8 cellular contexts compared by ENCODE assay signal in genomic region chr10:43574906-43575305, GRCh38. TPM values are rescaled to one million over a fixed set of nuclear protein-coding genes. Genes with fewer than 3 reads are reported as not detected.
DNase-seq lines count a peak whose midpoint lies in the region; ATAC-seq and TF ChIP-seq lines count a peak whose summit lies in the region.

No MANE protein-coding gene starts in this region.

- H4K20me1 ChIP-seq in neural cell (ENCODE audit: insufficient read depth): no peaks in the 10 kb centered on the region

- ATAC-seq in HG03460 (IDR thresholded peaks at IDR 0.05; ENCODE audit: unreplicated experiment) (no peak), left colon (no peak)

- POLR2A ChIA-PET in AG04450 (lab: Yijun Ruan, JAX): no interaction called here

- no peaks in the 10 kb centered on the region for H3K79me2 ChIP-seq in neural cell (replicated peaks; ENCODE audit: insufficient read depth, low read length)

- H3K9me2 ChIP-seq in neural cell (ENCODE audit: insufficient read depth, low read length): no peaks in the 10 kb centered on the region

- H3K4me1 ChIP-seq in HUES6 (ENCODE audit: control insufficient read depth, insufficient read depth, low read length) (peaks cover 4% of the 10 kb centered on the region; the same call in 1 of the 2 replicates), colonic mucosa (no peaks in the 10 kb centered on the region)

- H3K9ac ChIP-seq in HUES6 (ENCODE audit: low read length) (no peak overlapping the region), colonic mucosa (ENCODE audit: low read depth in 2 of 2, low read length in 2 of 2) (no peak overlapping the region), neural cell (ENCODE audit: low read length) (peak overlapping the region; percentile 40)

- CTCF ChIA-PET in AG04450 (lab: Charles Lee): interaction anchor here (0.8 kb wide), 1 partner anchor 1433 kb away, joined by 3 read pairs; no protein-coding TSS in a partner anchor

- intact Hi-C loops in colonic mucosa (cut with DNase I) (no loop called here), left colon (cut with DNase I, micrococcal nuclease) (no loop called here)

- H3K27me3 ChIP-seq in AG04450 (ENCODE audit: control insufficient read depth, insufficient read depth, low read length): no peaks in the 10 kb centered on the region
- H3K27me3 ChIP-seq in HUES6 (ENCODE audit: control insufficient read depth, insufficient read depth, low read length): peaks cover 25% of the 10 kb centered on the region
- no peaks in the 10 kb centered on the region for H3K27me3 ChIP-seq in colonic mucosa
- H3K27me3 ChIP-seq in neural cell (ENCODE audit: insufficient read depth, low read depth, low read length): no peaks in the 10 kb centered on the region

- H3K4me3 ChIP-seq in AG04450 (ENCODE audit: low read depth, low read length) (peak overlapping the region; percentile 68), HUES6 (ENCODE audit: low read depth, low read length) (peak overlapping the region; percentile 72), colonic mucosa (peak overlapping the region; percentile 73), neural cell (ENCODE audit: low read length) (peak overlapping the region; percentile 68)

- no peaks in the 10 kb centered on the region; the same call in 1 of the 2 replicates for H3K9me3 ChIP-seq in AG04450 (ENCODE audit: control insufficient read depth, insufficient read depth, low read length)
- peaks cover 17% of the 10 kb centered on the region for H3K9me3 ChIP-seq in HUES6 (ENCODE audit: control insufficient read depth, insufficient read depth, low read depth, low read length)
- no peaks in the 10 kb centered on the region for H3K9me3 ChIP-seq in colonic mucosa
- peaks cover 2% of the 10 kb centered on the region for H3K9me3 ChIP-seq in neural cell (ENCODE audit: low read length)

- H3K4me2 ChIP-seq in neural cell (ENCODE audit: low read length): no peak overlapping the region

- no peak for TF ChIP-seq EP300 in neural cell (conservative IDR thresholded peaks at IDR 0.05; ENCODE audit: poor library complexity, severe bottlenecking)

- no peak for DNase-seq in AG04450 (ENCODE audit: low read depth, low spot score)
- no peak for DNase-seq in colonic mucosa
- DNase-seq in NCI-H1105 treated with DMSO at 0.1 percent for 48 hours (lab: John Stamatoyannopoulos, UW): no peak
- no peak for DNase-seq in NCI-H510A treated with DMSO at 0.1 percent for 48 hours (lab: John Stamatoyannopoulos, UW)
- DNase-seq in left colon: no peak

- H2AFZ ChIP-seq in neural cell (ENCODE audit: low read depth, low read length): no peak overlapping the region

- TF ChIP-seq RAD21 in neural cell (conservative IDR thresholded peaks at IDR 0.05): no peak

- H3K27ac ChIP-seq in AG04450 (ENCODE audit: low read depth, low read length): no peak overlapping the region
- H3K27ac ChIP-seq in HUES6 (ENCODE audit: low read depth, low read length): no peak overlapping the region
- peak overlapping the region; percentile 57 for H3K27ac ChIP-seq in colonic mucosa
- no peak overlapping the region for H3K27ac ChIP-seq in neural cell (ENCODE audit: low read length)

- no peak for TF ChIP-seq CTCF in AG04450 (IDR thresholded peaks at IDR 0.05; ENCODE audit: low read depth, low read length)
- TF ChIP-seq CTCF in colonic mucosa (IDR thresholded peaks at IDR 0.05): no peak
- TF ChIP-seq CTCF in neural cell (IDR thresholded peaks at IDR 0.05; ENCODE audit: poor library complexity, severe bottlenecking): no peak

- H3K36me3 ChIP-seq in HUES6 (ENCODE audit: control insufficient read depth, insufficient read depth, low read length) (peaks cover 5% of the 10 kb centered on the region; the same call in 1 of the 2 replicates), colonic mucosa (no peaks in the 10 kb centered on the region), neural cell (ENCODE audit: insufficient read depth, low read length) (no peaks in the 10 kb centered on the region)

- no peaks in the 10 kb centered on the region for H3F3A ChIP-seq in neural cell (ENCODE audit: insufficient read depth, low read length, poor library complexity, severe bottlenecking)

TF ChIP-seq in neural cell, 6 proteins besides CTCF, POLR2A, EP300 and RAD21:
- no peak for TF ChIP-seq REST (IDR thresholded peaks at IDR 0.05; ENCODE audit: borderline replicate concordance)
- TF ChIP-seq POLR2AphosphoS5 (IDR thresholded peaks at IDR 0.05): no peak
- no peak for TF ChIP-seq MXI1 (conservative IDR thresholded peaks at IDR 0.05; ENCODE audit: poor library complexity, severe bottlenecking)
- no peak for TF ChIP-seq TAF1 (IDR thresholded peaks at IDR 0.05; ENCODE audit: low read depth)

RNA-seq across cellular contexts. Expression of gene ZNF239, which starts 0.5 kb away (rescaled TPM):
- polyA plus RNA-seq in AG04450 (2011; rRNA removed): 6.4 and 6.9 TPM in 2 replicates
- 5.8 and 6.9 TPM in 2 replicates for polyA minus RNA-seq in AG04450 (2011; rRNA and poly(A)+ RNA removed)
- total RNA-seq in colonic mucosa: 1 to 10 TPM; 1.2 to 1.9 TPM
- polyA plus RNA-seq in neural cell: 4.2 and 8.2 TPM in 2 replicates
- 5.6 and 10.4 TPM in 2 replicates for polyA minus RNA-seq in neural cell
- 1 to 10 TPM; 1.5 to 1.6 TPM for total RNA-seq in left colon

RNA-seq across cellular contexts. Expression of gene ZNF485, which starts 31.3 kb away (rescaled TPM):
- polyA plus RNA-seq in AG04450 (2011; rRNA removed) (0.76 and 1.2 TPM in 2 replicates), neural cell (2.0 and 3.5 TPM in 2 replicates)
- polyA minus RNA-seq in AG04450 (2011; rRNA and poly(A)+ RNA removed): 1.2 and 1.8 TPM in 2 replicates
- total RNA-seq in colonic mucosa (1 to 10 TPM; 1.6 to 2.8 TPM), left colon (1 to 10 TPM; 3.4 TPM)
- 9.3 and 10.8 TPM in 2 replicates for polyA minus RNA-seq in neural cell
